Comparison of ENCODE assay signal across 7 cellular contexts in genomic region chr5:14447958-14448881, GRCh38.
DNase-seq lines count a peak whose midpoint lies in the region; ATAC-seq and TF ChIP-seq lines count a peak whose summit lies in the region.

No MANE protein-coding gene starts in this region.

- 70 to 74% methylated on average over 17 of the region's 17 CpGs for WGBS in esophagus, 2 donors

- H3K27me3 ChIP-seq in esophagus (ENCODE audit: control insufficient read depth in 1 of 2, insufficient read depth in 2 of 2, low read length in 2 of 2) (no peaks in the 10 kb centered on the region), gastrocnemius medialis (no peaks in the 10 kb centered on the region)

- H3K4me1 ChIP-seq in esophagus (ENCODE audit: control insufficient read depth in 2 of 2, insufficient read depth in 2 of 2, low read length in 1 of 2), result peaks cover 0 to 8% of the 10 kb centered on the region in 2 donors
- H3K4me1 ChIP-seq in gastrocnemius medialis, result peaks cover 33 to 51% of the 10 kb centered on the region in 2 donors

- no peaks in the 10 kb centered on the region for H3K36me3 ChIP-seq in esophagus (ENCODE audit: control insufficient read depth in 2 of 2, insufficient read depth in 2 of 2, low read length in 1 of 2)
- H3K36me3 ChIP-seq in gastrocnemius medialis, result no peaks in the 10 kb centered on the region

- H3K27ac ChIP-seq in esophagus (ENCODE audit: low read depth in 2 of 2, low read length in 1 of 2), result peak overlapping the region; percentile 17 to 25
- H3K27ac ChIP-seq in gastrocnemius medialis, result peak overlapping the region; percentile 75 to 80 (median 77)

- no peak for TF ChIP-seq CTCF in gastrocnemius medialis (IDR thresholded peaks at IDR 0.05 in 4 of 5, conservative IDR thresholded peaks at IDR 0.05 in 1 of 5)

- ATAC-seq in GM21360 (IDR thresholded peaks at IDR 0.05; ENCODE audit: unreplicated experiment) (peak; percentile 82), gastrocnemius medialis (peak in 1 of 2 donors; percentile 15)

- no peak overlapping the region for H3K4me3 ChIP-seq in esophagus (ENCODE audit: low read depth in 1 of 2, low read length in 2 of 2)
- no peak overlapping the region for H3K4me3 ChIP-seq in gastrocnemius medialis

- peak; percentile 71 for DNase-seq in HK-2 (ENCODE audit: unreplicated experiment)
- DNase-seq in gastrocnemius medialis, result no peak
- no peak for DNase-seq in NCI-H187 treated with DMSO at 0.1 percent for 48 hours (lab: John Stamatoyannopoulos, UW)
- no peak for DNase-seq in GM19238 (ENCODE audit: insufficient read length, low spot score)
- no peak for DNase-seq in iPS-NIHi7 (ENCODE audit: extremely low spot score)

- in situ Hi-C loops in gastrocnemius medialis (cut with MboI; ENCODE audit: low sequenced_read_pairs in 4 of 4), result no loop called here

- TF ChIP-seq POLR2A in gastrocnemius medialis (IDR thresholded peaks at IDR 0.05), result no peak

- intact Hi-C loops in gastrocnemius medialis (cut with DNase I; ENCODE audit: low total_unique reads), result no loop called here

- H3K9me3 ChIP-seq in esophagus (ENCODE audit: control insufficient read depth in 2 of 2, insufficient read depth in 1 of 2, low read depth in 1 of 2, low read length in 1 of 2), result no peaks in the 10 kb centered on the region
- no peaks in the 10 kb centered on the region for H3K9me3 ChIP-seq in gastrocnemius medialis
